ENCODE assay signal across 7 cellular contexts in genomic region chr7:159101661-159102091, GRCh38. TPM values are rescaled to one million over a fixed set of nuclear protein-coding genes. Genes with fewer than 3 reads are reported as not detected.
"Had no signal": no experiment of that assay in that cellular context is flagged by ENCODE, and none has a peak within 500 bp of the region (broad histone marks: within the 10 kb centered on the region; RNA-seq: fewer than 3 reads in every experiment).

No MANE protein-coding gene starts in this region.

RNA-seq across cellular contexts. Expression of gene VIPR2, which starts 43.0 kb away (rescaled TPM):
- total RNA-seq: activated CD4-positive, alpha-beta T cell treated with anti-CD3 and anti-CD28 coated beads, Interleukin-2, amount 10 ng/mL, durations not matched to agents 7 days and 5 days; activated CD8-positive, alpha-beta T cell treated with anti-CD3 and anti-CD28 coated beads, Interleukin-2, amount 10 ng/mL, durations not matched to agents 7 days and 5 days; activated naive CD8-positive, alpha-beta T cell treated with anti-CD3 and anti-CD28 coated beads for 36 hours; LHCN-M2; RPMI7951; SJSA1 had no signal
- polyA plus RNA-seq: SK-N-SH had no signal
